In the genomic region with DNA sequence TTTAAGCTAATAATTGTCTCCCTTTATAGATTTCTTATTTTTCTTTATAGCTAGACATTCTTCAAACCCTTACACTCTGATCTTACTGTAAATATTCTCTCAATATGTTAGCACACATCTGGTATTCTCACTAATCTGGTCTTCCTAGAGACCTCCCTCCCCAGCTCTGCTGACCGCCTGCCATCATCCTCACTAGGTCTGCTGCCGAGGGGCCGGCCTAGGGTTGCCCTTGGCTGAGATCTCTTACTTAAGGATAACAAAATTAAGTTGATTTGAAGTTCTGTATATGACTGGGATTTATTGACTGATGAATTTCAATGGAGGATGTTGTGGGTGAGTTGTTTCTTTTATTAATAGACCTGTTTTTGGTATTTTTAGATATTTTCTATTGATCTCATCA, we compare ENCODE assay signal across 3 cellular contexts.
"Had no signal": no experiment of that assay in that cellular context is flagged by ENCODE, and none has a peak within 500 bp of the region (broad histone marks: within the 10 kb centered on the region; RNA-seq: fewer than 3 reads in every experiment).

No MANE protein-coding gene starts in this region.

- DNase-seq: GDM1, GF-D8 had no signal

- H3K4me3 ChIP-seq: GM12878 had no signal

- ATAC-seq: GM12878 had no signal
